In genomic region chr14:95533391-95533821, GRCh38 we compare ENCODE assay signal across 8 cellular contexts. TPM values are rescaled to one million over a fixed set of nuclear protein-coding genes. Genes with fewer than 3 reads are reported as not detected.
DNase-seq lines count a peak whose midpoint lies in the region; ATAC-seq and TF ChIP-seq lines count a peak whose summit lies in the region.

No MANE protein-coding gene starts in this region.

- H4K8ac ChIP-seq in trophoblast cell (ENCODE audit: low read depth, low read length): peak overlapping the region; percentile 24

- H3K4me3 ChIP-seq in SU-DHL-6 (ENCODE audit: insufficient read depth, low read length, poor library complexity, severe bottlenecking): peak overlapping the region; percentile 78
- H3K4me3 ChIP-seq in esophagus muscularis mucosa: peak overlapping the region; percentile 95 to 99 (median 97)
- peak overlapping the region; percentile 64 for H3K4me3 ChIP-seq in trophoblast cell (ENCODE audit: low read depth, low read length)

- H2BK5ac ChIP-seq in trophoblast cell (ENCODE audit: low read depth, low read length, poor library complexity): no peak overlapping the region

- no peak overlapping the region for H4K12ac ChIP-seq in trophoblast cell (ENCODE audit: low read depth, low read length)

- H3F3A ChIP-seq in SU-DHL-6 (ENCODE audit: insufficient read depth): peaks cover 14% of the 10 kb centered on the region

- no peaks in the 10 kb centered on the region for H3K9me2 ChIP-seq in SU-DHL-6 (replicated peaks; ENCODE audit: insufficient read depth, low read length)

- DNase-seq in D341Med (ENCODE audit: low spot score) (peak; percentile 59), LHCN-M2 (ENCODE audit: low read depth) (peak; percentile 76), esophagus muscularis mucosa (ENCODE audit: extremely low spot score) (no peak), trophoblast cell (peak; percentile 30 to 61), iPS-NIHi7 (ENCODE audit: extremely low spot score) (no peak)

- H2AFZ ChIP-seq in SU-DHL-6 (ENCODE audit: low read depth, low read length, severe bottlenecking): no peak overlapping the region
- H2AFZ ChIP-seq in trophoblast cell (ENCODE audit: insufficient read depth, low read length, poor library complexity): no peak overlapping the region

- H3K79me2 ChIP-seq in SU-DHL-6 (ENCODE audit: insufficient read depth, low read length) (peaks cover 64% of the 10 kb centered on the region), trophoblast cell (ENCODE audit: control insufficient read depth, insufficient read depth, low read length, poor library complexity) (peaks cover 14% of the 10 kb centered on the region)

- H3K27ac ChIP-seq in SU-DHL-6 (ENCODE audit: low read depth, low read length) (peak overlapping the region; percentile 77), esophagus muscularis mucosa (replicated peaks in 1 of 4) (peak overlapping the region in 2 of 4 donors; percentile 79 to 86), trophoblast cell (ENCODE audit: low read depth, low read length) (no peak overlapping the region)

- H3K9me3 ChIP-seq in SU-DHL-6 (ENCODE audit: insufficient read depth, low read length) (no peaks in the 10 kb centered on the region), esophagus muscularis mucosa (no peaks in the 10 kb centered on the region), trophoblast cell (ENCODE audit: insufficient read depth, low read depth, low read length) (no peaks in the 10 kb centered on the region)

- H3K36me3 ChIP-seq in SU-DHL-6 (ENCODE audit: low read length) (0 out of 2 replicates have a peak, but pooled peaks cover 3% of the 10 kb centered on the region), esophagus muscularis mucosa (peaks cover 0 to 4% (median 2%) of the 10 kb centered on the region in 4 donors), trophoblast cell (ENCODE audit: control insufficient read depth in 1 of 2, insufficient read depth in 2 of 2, low read length in 2 of 2) (no peaks in the 10 kb centered on the region)

- H2BK12ac ChIP-seq in trophoblast cell (ENCODE audit: low read length): no peak overlapping the region

- no peak for TF ChIP-seq CTCF in SU-DHL-6 (IDR thresholded peaks at IDR 0.05; ENCODE audit: insufficient read depth, low read length, poor library complexity, severe bottlenecking)
- no peak for TF ChIP-seq CTCF in esophagus muscularis mucosa (IDR thresholded peaks at IDR 0.05)

- ATAC-seq in GM21619 (IDR thresholded peaks at IDR 0.05; ENCODE audit: unreplicated experiment): no peak
- no peak for ATAC-seq in HG02885 (IDR thresholded peaks at IDR 0.05; ENCODE audit: poor library complexity, unreplicated experiment)

- 9% methylated on average over 6 of the region's 10 CpGs for WGBS in esophagus muscularis mucosa
- WGBS in trophoblast cell (ENCODE audit: extremely low coverage, insufficient coverage, insufficient read length): no CpG with 5 or more reads among the region's 10 CpGs

- H3K9ac ChIP-seq in SU-DHL-6 (ENCODE audit: low read length): peak overlapping the region; percentile 82
- H3K9ac ChIP-seq in trophoblast cell (ENCODE audit: low read length): peak overlapping the region; percentile 49

- no peak overlapping the region for H3K14ac ChIP-seq in trophoblast cell (ENCODE audit: low read length)

- TF ChIP-seq POLR2A in esophagus muscularis mucosa (IDR thresholded peaks at IDR 0.05; ENCODE audit: low read depth): no peak

- no peaks in the 10 kb centered on the region for H4K20me1 ChIP-seq in SU-DHL-6 (ENCODE audit: low read depth, low read length)

- H3K18ac ChIP-seq in trophoblast cell (ENCODE audit: low read length): no peak overlapping the region

- peak overlapping the region; percentile 84 for H3K4me2 ChIP-seq in SU-DHL-6 (ENCODE audit: low read depth, low read length, poor library complexity, severe bottlenecking)
- peak overlapping the region; percentile 67 for H3K4me2 ChIP-seq in trophoblast cell (ENCODE audit: low read length)

- H3K4me1 ChIP-seq in esophagus muscularis mucosa: peaks cover 57 to 69% (median 65%) of the 10 kb centered on the region in 4 donors
- peaks cover 16 to 17% of the 10 kb centered on the region in 2 experiments for H3K4me1 ChIP-seq in trophoblast cell (ENCODE audit: control insufficient read depth in 1 of 2, insufficient read depth in 2 of 2, low read length in 2 of 2)

- TF ChIP-seq EP300 in esophagus muscularis mucosa (IDR thresholded peaks at IDR 0.05): no peak

- peaks cover 3% of the 10 kb centered on the region for H3K79me1 ChIP-seq in trophoblast cell (ENCODE audit: low read length)

- H3K23ac ChIP-seq in trophoblast cell (ENCODE audit: low read length): no peak overlapping the region

- H2AK5ac ChIP-seq in trophoblast cell (ENCODE audit: low read length): no peak overlapping the region

- H3K4ac ChIP-seq in trophoblast cell (ENCODE audit: low read depth, low read length): peak overlapping the region; percentile 77

- no peak overlapping the region for H2BK120ac ChIP-seq in trophoblast cell (ENCODE audit: insufficient read depth, low read length, poor library complexity)

- H3K27me3 ChIP-seq in SU-DHL-6 (ENCODE audit: low read length) (no peaks in the 10 kb centered on the region), esophagus muscularis mucosa (no peaks in the 10 kb centered on the region), trophoblast cell (ENCODE audit: insufficient read depth, low read length) (no peaks in the 10 kb centered on the region)

- intact Hi-C loops in esophagus muscularis mucosa (cut with DNase I): loop anchor here (10.0 kb wide), 1 partner anchor 1449 kb away; the partner anchor contains the start of genes DDX24 and IFI27L1

- H4K91ac ChIP-seq in trophoblast cell (ENCODE audit: low read depth, low read length): no peak overlapping the region

RNA-seq across cellular contexts. Expression of gene GLRX5, which starts 1.4 kb away (rescaled TPM):
- total RNA-seq in LHCN-M2 (2014; rRNA removed) (39.9 and 46.9 TPM in 2 replicates), esophagus muscularis mucosa (10 to 100 TPM; 34.3 to 51.5 (median 43.5) TPM)
- polyA plus RNA-seq in LHCN-M2 (2012): 37.3 TPM
- polyA plus RNA-seq in trophoblast cell (2013): 44.9 and 47.3 TPM in 2 replicates

RNA-seq across cellular contexts. Expression of gene SYNE3, which starts 17.0 kb away (rescaled TPM):
- total RNA-seq in LHCN-M2 (2014; rRNA removed): 8.4 and 12.5 TPM in 2 replicates
- 3.2 TPM for polyA plus RNA-seq in LHCN-M2 (2012)
- total RNA-seq in esophagus muscularis mucosa: 10 to 100 TPM; 14.4 to 18.7 (median 16.6) TPM
- polyA plus RNA-seq in trophoblast cell (2013): 0.81 and 0.86 TPM in 2 replicates

Comparison
In these comparisons a context has a peak if more than half of its experiments do, and no peak if none do; other contexts are left out.
1. DNase-seq: peak in D341Med (single experiment), LHCN-M2 (single experiment) and trophoblast cell (2 of 2); none in esophagus muscularis mucosa (single experiment) and iPS-NIHi7 (single experiment).
2. Peak in every context shown above with its lines, with median percentiles within 50 percentile points of each other: H3K4me3 ChIP-seq.